Comparison of ENCODE assay signal across 16 cellular contexts in the genomic region with DNA sequence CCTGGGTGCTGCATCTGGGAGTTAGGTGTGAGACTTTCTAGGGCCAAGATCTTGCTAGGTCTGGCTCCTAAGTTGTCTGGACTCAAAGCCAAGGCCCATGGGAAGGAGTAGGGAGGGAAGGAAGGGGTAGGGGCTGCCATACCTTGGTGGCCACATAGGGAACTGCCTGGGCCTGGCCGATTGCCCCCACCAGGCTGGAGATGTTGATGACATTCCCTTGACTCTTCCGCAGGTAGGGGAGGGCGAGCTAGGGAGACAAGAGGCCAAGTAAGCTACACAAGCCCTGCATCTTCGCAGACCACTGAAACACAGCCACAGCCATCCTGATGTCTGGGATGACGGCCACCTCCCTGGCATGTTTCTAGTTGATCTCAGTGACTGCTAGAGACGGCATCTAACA. TPM values are rescaled to one million over a fixed set of nuclear protein-coding genes. Genes with fewer than 3 reads are reported as not detected.
"Had no signal": no experiment of that assay in that cellular context is flagged by ENCODE, and none has a peak within 500 bp of the region (broad histone marks: within the 10 kb centered on the region; RNA-seq: fewer than 3 reads in every experiment).

No MANE protein-coding gene starts in this region.

- H3K27me3 ChIP-seq: suprapubic skin had no signal

- H3K36me3 ChIP-seq: neutrophil, suprapubic skin had no signal

- ATAC-seq: effector memory CD8-positive, alpha-beta T cell; sciatic nerve; T-cell had no signal

- H3K27me3 Mint-ChIP-seq: effector memory CD8-positive, alpha-beta T cell; progenitor cell of endocrine pancreas; T-cell had no signal

- H3K27ac ChIP-seq: neutrophil, suprapubic skin had no signal

- H3K4me3 ChIP-seq: suprapubic skin had no signal

- H3K9me3 Mint-ChIP-seq: dendritic cell treated with granulocyte-macrophage colony-stimulating factor and Interleukin-4, amounts not matched to agents 40 ng/mL and 50 ng/mL, for 4 days; effector memory CD8-positive, alpha-beta T cell; T-cell had no signal

- H3K4me3 Mint-ChIP-seq: dendritic cell treated with granulocyte-macrophage colony-stimulating factor and Interleukin-4, amounts not matched to agents 40 ng/mL and 50 ng/mL, for 4 days; effector memory CD8-positive, alpha-beta T cell; T-cell had no signal

- H3K9me3 ChIP-seq: neutrophil, suprapubic skin had no signal

- DNase-seq: activated CD4-positive, CD25-positive, alpha-beta regulatory T cell; activated naive CD4-positive, alpha-beta T cell treated with anti-CD3 and anti-CD28 coated beads, Interleukin-2, amount 50 U/mL, for 16 hours; effector memory CD8-positive, alpha-beta T cell; kidney glomerular epithelial cell; midbrain; stimulated activated CD4-positive, alpha-beta T cell treated with anti-CD3 and anti-CD28 coated beads, Interleukin-2, amount 100 ng/mL, for 24 hours; stimulated activated naive CD4-positive, alpha-beta T cell; T-cell had no signal

- H3K36me3 Mint-ChIP-seq: T-cell had no signal

- H3K27ac Mint-ChIP-seq: dendritic cell treated with granulocyte-macrophage colony-stimulating factor and Interleukin-4, amounts not matched to agents 40 ng/mL and 50 ng/mL, for 4 days; effector memory CD8-positive, alpha-beta T cell; progenitor cell of endocrine pancreas had no signal

RNA-seq across cellular contexts. Expression of a gene that starts 59.6 kb away (rescaled TPM):
- total RNA-seq: epithelial cell of proximal tubule, lower leg skin, progenitor cell of endocrine pancreas, sciatic nerve, suprapubic skin, T-cell, urinary bladder had no signal
- polyA plus RNA-seq: urinary bladder had no signal
